ENCODE assay signal across 8 cellular contexts in genomic region chr10:133308431-133309110, GRCh38. TPM values are rescaled to one million over a fixed set of nuclear protein-coding genes. Genes with fewer than 3 reads are reported as not detected.
DNase-seq lines count a peak whose midpoint lies in the region; ATAC-seq, FAIRE-seq and TF ChIP-seq lines count a peak whose summit lies in the region.

A gene with protein sequence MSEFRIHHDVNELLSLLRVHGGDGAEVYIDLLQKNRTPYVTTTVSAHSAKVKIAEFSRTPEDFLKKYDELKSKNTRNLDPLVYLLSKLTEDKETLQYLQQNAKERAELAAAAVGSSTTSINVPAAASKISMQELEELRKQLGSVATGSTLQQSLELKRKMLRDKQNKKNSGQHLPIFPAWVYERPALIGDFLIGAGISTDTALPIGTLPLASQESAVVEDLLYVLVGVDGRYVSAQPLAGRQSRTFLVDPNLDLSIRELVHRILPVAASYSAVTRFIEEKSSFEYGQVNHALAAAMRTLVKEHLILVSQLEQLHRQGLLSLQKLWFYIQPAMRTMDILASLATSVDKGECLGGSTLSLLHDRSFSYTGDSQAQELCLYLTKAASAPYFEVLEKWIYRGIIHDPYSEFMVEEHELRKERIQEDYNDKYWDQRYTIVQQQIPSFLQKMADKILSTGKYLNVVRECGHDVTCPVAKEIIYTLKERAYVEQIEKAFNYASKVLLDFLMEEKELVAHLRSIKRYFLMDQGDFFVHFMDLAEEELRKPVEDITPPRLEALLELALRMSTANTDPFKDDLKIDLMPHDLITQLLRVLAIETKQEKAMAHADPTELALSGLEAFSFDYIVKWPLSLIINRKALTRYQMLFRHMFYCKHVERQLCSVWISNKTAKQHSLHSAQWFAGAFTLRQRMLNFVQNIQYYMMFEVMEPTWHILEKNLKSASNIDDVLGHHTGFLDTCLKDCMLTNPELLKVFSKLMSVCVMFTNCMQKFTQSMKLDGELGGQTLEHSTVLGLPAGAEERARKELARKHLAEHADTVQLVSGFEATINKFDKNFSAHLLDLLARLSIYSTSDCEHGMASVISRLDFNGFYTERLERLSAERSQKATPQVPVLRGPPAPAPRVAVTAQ (minus strand): TSS chr10:133308872. CDS start chr10:133302941, 5,931 bp downstream.
A gene with protein sequence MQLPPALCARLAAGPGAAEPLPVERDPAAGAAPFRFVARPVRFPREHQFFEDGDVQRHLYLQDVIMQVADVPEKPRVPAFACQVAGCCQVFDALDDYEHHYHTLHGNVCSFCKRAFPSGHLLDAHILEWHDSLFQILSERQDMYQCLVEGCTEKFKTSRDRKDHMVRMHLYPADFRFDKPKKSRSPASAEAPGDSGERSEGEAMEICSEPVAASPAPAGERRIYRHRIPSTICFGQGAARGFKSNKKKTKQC (plus strand): TSS chr10:133308914. CDS start chr10:133308944, 30 bp downstream.

- H3K36me3 Mint-ChIP-seq in neural crest cell (ENCODE audit: low read depth) = peaks cover 4% of the 10 kb centered on the region

- H3K4me3 ChIP-seq in fibroblast of villous mesenchyme (ENCODE audit: low read depth, low read length) (peak within 1 kb of the TSS; percentile 83), stomach smooth muscle (ENCODE audit: low read length in 2 of 2) (peak within 1 kb of the TSS; percentile 93 to 95)

- peak within 1 kb of the TSS; percentile 97 for H3K27ac Mint-ChIP-seq in neural crest cell (ENCODE audit: unreplicated experiment)

- no peaks in the 10 kb centered on the region for H3K27me3 Mint-ChIP-seq in neural crest cell (ENCODE audit: low read depth)

- DNase-seq in DMS114 treated with DMSO at 0.1 percent for 48 hours (lab: John Stamatoyannopoulos, UW; ENCODE audit: unreplicated experiment) = peak; percentile 72
- DNase-seq in HTR-8/SVneo (ENCODE audit: insufficient read length, low spot score) = peak; percentile 71
- DNase-seq in SHP77 (lab: John Stamatoyannopoulos, UW) = peak; percentile 60 to 71
- peak; percentile 96 for DNase-seq in activated effector memory CD4-positive, alpha-beta T cell treated with anti-CD3 and anti-CD28 coated beads, Interleukin-2, amount 50 U/mL, for 16 hours
- peak; percentile 82 for DNase-seq in fibroblast of villous mesenchyme (ENCODE audit: low read depth)
- peak; percentile 78 for DNase-seq in neural crest cell (ENCODE audit: low read depth, low spot score)

- peaks cover 13% of the 10 kb centered on the region for H3K4me1 Mint-ChIP-seq in neural crest cell

- peak; percentile 94 for FAIRE-seq in HTR-8/SVneo (lab: Jason Lieb, UNC)

- no peaks in the 10 kb centered on the region for H3K27me3 ChIP-seq in stomach smooth muscle (ENCODE audit: control insufficient read depth in 1 of 2, insufficient read depth in 2 of 2, low read length in 2 of 2)

- no peaks in the 10 kb centered on the region for H3K9me3 Mint-ChIP-seq in neural crest cell

- peak; percentile 67 for ATAC-seq in GM21367 (IDR thresholded peaks at IDR 0.05; ENCODE audit: unreplicated experiment)

- H3K4me1 ChIP-seq in stomach smooth muscle (ENCODE audit: control insufficient read depth, insufficient read depth, low read length) = peaks cover 28% of the 10 kb centered on the region

- peak within 1 kb of the TSS; percentile 84 for H3K27ac ChIP-seq in stomach smooth muscle (ENCODE audit: low read length)

- TF ChIP-seq CTCF in fibroblast of villous mesenchyme (IDR thresholded peaks at IDR 0.05; ENCODE audit: insufficient read depth, low read depth, low read length) = peak; percentile 16
- TF ChIP-seq CTCF in neural crest cell (conservative IDR thresholded peaks at IDR 0.05) = peak; percentile 14

- H3K4me3 Mint-ChIP-seq in neural crest cell = peak within 1 kb of the TSS; percentile 94

- peak within 1 kb of the TSS; percentile 91 to 93 for H3K9ac ChIP-seq in stomach smooth muscle (ENCODE audit: low read length in 2 of 2)

- H3K9me3 ChIP-seq in stomach smooth muscle (ENCODE audit: control insufficient read depth in 2 of 2, low read length in 2 of 2) = no peaks in the 10 kb centered on the region

- peaks cover 14 to 16% of the 10 kb centered on the region in 2 donors for H3K36me3 ChIP-seq in stomach smooth muscle (ENCODE audit: control insufficient read depth in 2 of 2, insufficient read depth in 2 of 2, low read length in 2 of 2)

RNA-seq across cellular contexts. Expression of the first gene that starts in this region (rescaled TPM):
- 56.7 and 66.9 TPM in 2 replicates for total RNA-seq in fibroblast of villous mesenchyme
- 70.0 and 72.0 TPM in 2 replicates for total RNA-seq in neural crest cell

RNA-seq across cellular contexts. Expression of the second gene that starts in this region (rescaled TPM):
- 21.2 and 27.1 TPM in 2 replicates for total RNA-seq in fibroblast of villous mesenchyme
- total RNA-seq in neural crest cell = 62.7 and 75.6 TPM in 2 replicates

Comparison
In these comparisons a context has a peak if more than half of its experiments do, and no peak if none do; other contexts are left out.
1. Peak in every context shown above with its lines: DNase-seq, ATAC-seq, H3K4me3 ChIP-seq and H3K27ac ChIP-seq.